Comparison of ENCODE assay signal across 9 cellular contexts in the genomic region with DNA sequence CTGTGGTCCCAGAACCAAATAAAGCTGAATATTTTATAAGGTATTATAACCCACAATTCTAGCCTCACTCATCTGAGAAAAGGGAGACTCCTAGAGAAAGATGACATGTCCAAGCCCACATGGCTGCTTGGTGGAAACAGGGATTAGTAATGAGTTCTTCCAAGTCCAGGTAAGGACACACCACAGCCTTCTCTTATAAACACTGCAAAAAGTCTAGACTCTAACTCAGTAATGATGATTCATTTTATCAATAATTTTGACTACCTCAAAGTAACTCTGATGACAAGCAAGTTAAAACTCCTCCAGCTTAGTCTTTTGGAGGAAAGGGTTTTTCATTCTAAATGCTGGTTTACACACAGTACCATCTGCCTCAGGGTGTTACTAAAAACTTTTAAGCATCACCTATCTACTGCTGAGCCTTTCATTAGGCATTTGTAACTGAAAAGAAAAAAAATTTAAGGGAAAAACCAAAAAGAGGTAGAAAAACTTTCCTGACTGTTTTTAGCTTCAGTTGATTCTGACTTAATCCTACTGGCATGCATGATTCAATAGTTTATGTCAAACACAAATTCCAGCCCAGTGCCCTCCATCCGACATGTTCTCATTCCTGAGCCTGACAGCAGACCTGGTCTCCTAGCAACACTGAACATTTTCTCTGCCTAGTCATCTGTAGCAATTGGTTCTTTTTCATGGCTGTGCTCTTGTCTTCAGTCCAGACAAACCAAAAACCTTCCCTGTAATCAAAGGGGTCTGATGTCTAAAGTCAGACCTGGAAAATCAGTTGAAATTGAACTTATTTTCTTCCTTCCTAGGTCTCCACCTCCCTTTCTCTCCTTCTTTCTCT. TPM values are rescaled to one million over a fixed set of nuclear protein-coding genes. Genes with fewer than 3 reads are reported as not detected.
DNase-seq lines count a peak whose midpoint lies in the region; ATAC-seq and TF ChIP-seq lines count a peak whose summit lies in the region.
"Had no signal": no experiment of that assay in that cellular context is flagged by ENCODE, and none has a peak within 500 bp of the region (broad histone marks: within the 10 kb centered on the region; RNA-seq: fewer than 3 reads in every experiment).

No MANE protein-coding gene starts in this region.

- DNase-seq in HPDE6-E6E7 (ENCODE audit: extremely low spot score), result peak; percentile 89
- peak; percentile 98 for DNase-seq in astrocyte of the spinal cord (ENCODE audit: low read depth, low spot score)
- DNase-seq in islet precursor cell, result peak; percentile 91
- DNase-seq in thoracic aorta (ENCODE audit: low spot score), result peak; percentile 62
- DNase-seq in NCI-H2196 (lab: John Stamatoyannopoulos, UW; ENCODE audit: unreplicated experiment), result no peak
- no peak for DNase-seq in KG1 (lab: John Stamatoyannopoulos, UW)
- DNase-seq: activated naive CD4-positive, alpha-beta T cell; NCI-H526 treated with DMSO at 0.1 percent for 48 hours had no signal

- ATAC-seq in thoracic aorta (ENCODE audit: insufficient number of reproducible peaks, low FRiP score, low read depth) (peak; percentile 99), GM19035 (IDR thresholded peaks at IDR 0.05; ENCODE audit: unreplicated experiment) (no peak)

- peak overlapping the region; percentile 75 to 88 for H3K27ac ChIP-seq in thoracic aorta

- no peaks in the 10 kb centered on the region for H3K27me3 ChIP-seq in thoracic aorta (replicated peaks; ENCODE audit: insufficient read depth)

- in situ Hi-C loops in astrocyte of the spinal cord (cut with HindIII; ENCODE audit: low sequenced_read_pairs), result no loop called here

- no peak overlapping the region for H3K4me3 ChIP-seq in astrocyte of the spinal cord (ENCODE audit: low read depth, low read length)
- H3K4me3 ChIP-seq in thoracic aorta, result peak overlapping the region; percentile 25

- no peak for TF ChIP-seq CTCF in astrocyte of the spinal cord (IDR thresholded peaks at IDR 0.05; ENCODE audit: low read depth, low read length)
- no peak for TF ChIP-seq CTCF in thoracic aorta (IDR thresholded peaks at IDR 0.05)

- no peaks in the 10 kb centered on the region for H3K36me3 ChIP-seq in thoracic aorta

- peaks cover 14 to 22% of the 10 kb centered on the region in 2 donors for H3K4me1 ChIP-seq in thoracic aorta (ENCODE audit: control insufficient read depth in 1 of 2, low read depth in 2 of 2)

- H3K9me3 ChIP-seq in thoracic aorta, result no peaks in the 10 kb centered on the region

RNA-seq across cellular contexts. Expression of a gene that starts 43.9 kb away (rescaled TPM):
- 10 to 100 TPM; 19.3 to 28.4 TPM for total RNA-seq in thoracic aorta

Comparison
In these comparisons a context has a peak if more than half of its experiments do, and no peak if none do; other contexts are left out.
1. DNase-seq: peak in HPDE6-E6E7 (single experiment), astrocyte of the spinal cord (single experiment), islet precursor cell (single experiment) and thoracic aorta (single experiment); none in NCI-H2196 (single experiment) and KG1 (single experiment).